Comparison of ENCODE assay signal across 1 cellular context in the genomic region with DNA sequence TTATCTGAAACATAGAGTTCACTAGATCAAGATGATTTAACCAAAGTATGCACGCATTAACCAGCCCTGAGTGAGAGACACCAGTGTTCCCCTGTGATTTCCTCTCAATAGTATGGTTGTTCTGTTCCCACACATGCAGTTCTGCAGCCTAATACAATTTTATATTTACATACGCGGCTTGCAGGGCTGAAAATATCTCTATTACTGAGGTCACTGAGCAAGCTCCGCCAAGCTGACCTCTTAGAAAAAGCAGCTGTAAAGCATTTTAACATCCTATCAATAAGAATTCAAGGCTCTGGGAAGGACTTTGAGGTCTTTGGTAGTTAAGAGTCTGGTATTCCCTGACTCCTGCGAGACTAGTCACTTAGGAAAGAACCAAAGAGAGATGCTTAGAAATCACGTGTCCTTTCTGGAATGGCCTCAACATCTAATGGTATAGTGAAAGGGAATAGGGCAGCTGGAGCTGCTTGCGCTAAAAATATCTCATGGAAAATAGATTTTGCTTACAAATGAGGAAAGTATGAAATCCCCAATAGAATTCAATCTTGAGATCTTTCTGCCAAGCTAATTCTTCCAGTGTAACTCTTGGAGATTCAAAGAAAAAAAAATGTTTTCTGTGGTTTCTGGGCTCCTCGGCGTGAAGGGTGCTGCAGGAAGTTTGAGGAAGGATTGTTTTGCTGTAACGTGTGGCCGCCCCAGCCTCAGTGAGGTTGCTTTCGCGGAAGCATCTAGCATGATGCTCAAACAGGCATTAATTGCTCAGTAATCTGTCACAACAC.
TF ChIP-seq lines count a peak whose summit lies in the region.

No MANE protein-coding gene starts in this region.

TF ChIP-seq in HepG2, 621 proteins besides CTCF, POLR2A, EP300 and RAD21 (continued from another document):
- TF ChIP-seq, protein P1, sequence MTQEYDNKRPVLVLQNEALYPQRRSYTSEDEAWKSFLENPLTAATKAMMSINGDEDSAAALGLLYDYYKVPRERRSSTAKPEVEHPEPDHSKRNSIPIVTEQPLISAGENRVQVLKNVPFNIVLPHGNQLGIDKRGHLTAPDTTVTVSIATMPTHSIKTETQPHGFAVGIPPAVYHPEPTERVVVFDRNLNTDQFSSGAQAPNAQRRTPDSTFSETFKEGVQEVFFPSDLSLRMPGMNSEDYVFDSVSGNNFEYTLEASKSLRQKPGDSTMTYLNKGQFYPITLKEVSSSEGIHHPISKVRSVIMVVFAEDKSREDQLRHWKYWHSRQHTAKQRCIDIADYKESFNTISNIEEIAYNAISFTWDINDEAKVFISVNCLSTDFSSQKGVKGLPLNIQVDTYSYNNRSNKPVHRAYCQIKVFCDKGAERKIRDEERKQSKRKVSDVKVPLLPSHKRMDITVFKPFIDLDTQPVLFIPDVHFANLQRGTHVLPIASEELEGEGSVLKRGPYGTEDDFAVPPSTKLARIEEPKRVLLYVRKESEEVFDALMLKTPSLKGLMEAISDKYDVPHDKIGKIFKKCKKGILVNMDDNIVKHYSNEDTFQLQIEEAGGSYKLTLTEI (CRISPR knock-in tag; conservative IDR thresholded peaks at IDR 0.05), result no peak
- TF ChIP-seq PAF1 (CRISPR knock-in tag; IDR thresholded peaks at IDR 0.05) (no peak), ZMYM2 (CRISPR knock-in tag; IDR thresholded peaks at IDR 0.05) (no peak), ZSCAN9 (CRISPR knock-in tag; IDR thresholded peaks at IDR 0.05; ENCODE audit: borderline replicate concordance) (no peak), MBNL3 (CRISPR knock-in tag; conservative IDR thresholded peaks at IDR 0.05) (no peak), SMYD3 (CRISPR knock-in tag; IDR thresholded peaks at IDR 0.05) (no peak), ZNF136 (CRISPR knock-in tag; IDR thresholded peaks at IDR 0.05; ENCODE audit: low read depth) (no peak), KLF13 (CRISPR knock-in tag; IDR thresholded peaks at IDR 0.05) (no peak), PHF21A (CRISPR knock-in tag; IDR thresholded peaks at IDR 0.05) (no peak), RARG (CRISPR knock-in tag; IDR thresholded peaks at IDR 0.05; ENCODE audit: low read depth) (no peak), ARNT2 (CRISPR knock-in tag; IDR thresholded peaks at IDR 0.05; ENCODE audit: low read depth) (no peak), GPN1 (CRISPR knock-in tag; IDR thresholded peaks at IDR 0.05; ENCODE audit: borderline replicate concordance) (no peak), SRF (IDR thresholded peaks at IDR 0.05; ENCODE audit: low read depth, low read length) (no peak)
- TF ChIP-seq, protein P2, sequence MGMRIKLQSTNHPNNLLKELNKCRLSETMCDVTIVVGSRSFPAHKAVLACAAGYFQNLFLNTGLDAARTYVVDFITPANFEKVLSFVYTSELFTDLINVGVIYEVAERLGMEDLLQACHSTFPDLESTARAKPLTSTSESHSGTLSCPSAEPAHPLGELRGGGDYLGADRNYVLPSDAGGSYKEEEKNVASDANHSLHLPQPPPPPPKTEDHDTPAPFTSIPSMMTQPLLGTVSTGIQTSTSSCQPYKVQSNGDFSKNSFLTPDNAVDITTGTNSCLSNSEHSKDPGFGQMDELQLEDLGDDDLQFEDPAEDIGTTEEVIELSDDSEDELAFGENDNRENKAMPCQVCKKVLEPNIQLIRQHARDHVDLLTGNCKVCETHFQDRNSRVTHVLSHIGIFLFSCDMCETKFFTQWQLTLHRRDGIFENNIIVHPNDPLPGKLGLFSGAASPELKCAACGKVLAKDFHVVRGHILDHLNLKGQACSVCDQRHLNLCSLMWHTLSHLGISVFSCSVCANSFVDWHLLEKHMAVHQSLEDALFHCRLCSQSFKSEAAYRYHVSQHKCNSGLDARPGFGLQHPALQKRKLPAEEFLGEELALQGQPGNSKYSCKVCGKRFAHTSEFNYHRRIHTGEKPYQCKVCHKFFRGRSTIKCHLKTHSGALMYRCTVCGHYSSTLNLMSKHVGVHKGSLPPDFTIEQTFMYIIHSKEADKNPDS (CRISPR knock-in tag; IDR thresholded peaks at IDR 0.05), result no peak
- TF ChIP-seq, protein P3, sequence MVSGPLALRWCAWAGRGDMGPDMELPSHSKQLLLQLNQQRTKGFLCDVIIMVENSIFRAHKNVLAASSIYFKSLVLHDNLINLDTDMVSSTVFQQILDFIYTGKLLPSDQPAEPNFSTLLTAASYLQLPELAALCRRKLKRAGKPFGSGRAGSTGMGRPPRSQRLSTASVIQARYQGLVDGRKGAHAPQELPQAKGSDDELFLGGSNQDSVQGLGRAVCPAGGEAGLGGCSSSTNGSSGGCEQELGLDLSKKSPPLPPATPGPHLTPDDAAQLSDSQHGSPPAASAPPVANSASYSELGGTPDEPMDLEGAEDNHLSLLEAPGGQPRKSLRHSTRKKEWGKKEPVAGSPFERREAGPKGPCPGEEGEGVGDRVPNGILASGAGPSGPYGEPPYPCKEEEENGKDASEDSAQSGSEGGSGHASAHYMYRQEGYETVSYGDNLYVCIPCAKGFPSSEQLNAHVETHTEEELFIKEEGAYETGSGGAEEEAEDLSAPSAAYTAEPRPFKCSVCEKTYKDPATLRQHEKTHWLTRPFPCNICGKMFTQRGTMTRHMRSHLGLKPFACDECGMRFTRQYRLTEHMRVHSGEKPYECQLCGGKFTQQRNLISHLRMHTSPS (CRISPR knock-in tag; IDR thresholded peaks at IDR 0.05; ENCODE audit: low read depth), result no peak
- TF ChIP-seq, protein P4, sequence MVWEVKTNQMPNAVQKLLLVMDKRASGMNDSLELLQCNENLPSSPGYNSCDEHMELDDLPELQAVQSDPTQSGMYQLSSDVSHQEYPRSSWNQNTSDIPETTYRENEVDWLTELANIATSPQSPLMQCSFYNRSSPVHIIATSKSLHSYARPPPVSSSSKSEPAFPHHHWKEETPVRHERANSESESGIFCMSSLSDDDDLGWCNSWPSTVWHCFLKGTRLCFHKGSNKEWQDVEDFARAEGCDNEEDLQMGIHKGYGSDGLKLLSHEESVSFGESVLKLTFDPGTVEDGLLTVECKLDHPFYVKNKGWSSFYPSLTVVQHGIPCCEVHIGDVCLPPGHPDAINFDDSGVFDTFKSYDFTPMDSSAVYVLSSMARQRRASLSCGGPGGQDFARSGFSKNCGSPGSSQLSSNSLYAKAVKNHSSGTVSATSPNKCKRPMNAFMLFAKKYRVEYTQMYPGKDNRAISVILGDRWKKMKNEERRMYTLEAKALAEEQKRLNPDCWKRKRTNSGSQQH (CRISPR knock-in tag; IDR thresholded peaks at IDR 0.05; ENCODE audit: low read depth), result no peak
